ENCODE assay signal across 22 cellular contexts in genomic region chr10:43297534-43297933, GRCh38. TPM values are rescaled to one million over a fixed set of nuclear protein-coding genes. Genes with fewer than 3 reads are reported as not detected.
DNase-seq lines count a peak whose midpoint lies in the region; ATAC-seq and TF ChIP-seq lines count a peak whose summit lies in the region.
"Had no signal": no experiment of that assay in that cellular context is flagged by ENCODE, and none has a peak within 500 bp of the region (broad histone marks: within the 10 kb centered on the region; RNA-seq: fewer than 3 reads in every experiment).

No MANE protein-coding gene starts in this region.

- no peak for TF ChIP-seq CTCF in stomach (IDR thresholded peaks at IDR 0.05)

- ATAC-seq in CD4-positive, CD25-positive, alpha-beta regulatory T cell (ENCODE audit: low read depth in 2 of 2), result no peak
- ATAC-seq in activated T-helper 17 cell treated with anti-CD3 and anti-CD28 coated beads, Interleukin-2, amount 50 U/mL, for 72 hours (replicated peaks), result no peak
- ATAC-seq in HG02642 (IDR thresholded peaks at IDR 0.05; ENCODE audit: poor library complexity, unreplicated experiment), result no peak
- ATAC-seq: GM12878 had no signal

- CTCF ChIA-PET in CD4-positive, alpha-beta memory T cell (lab: Charles Lee; ENCODE audit: partially characterized antibody), result no interaction called here

- no peaks in the 10 kb centered on the region for H3K27me3 ChIP-seq in CD4-positive, CD25-positive, alpha-beta regulatory T cell (ENCODE audit: control insufficient read depth, insufficient read depth, low read length)
- no peaks in the 10 kb centered on the region for H3K27me3 ChIP-seq in CD4-positive, alpha-beta memory T cell (ENCODE audit: insufficient read depth, low read length)
- H3K27me3 ChIP-seq in stomach, result peaks cover 0 to 51% (median 10%) of the 10 kb centered on the region in 3 donors
- H3K27me3 ChIP-seq: BLaER1 had no signal

- H3K36me3 ChIP-seq in CD4-positive, CD25-positive, alpha-beta regulatory T cell (ENCODE audit: control insufficient read depth, insufficient read depth, low read length), result no peaks in the 10 kb centered on the region
- H3K36me3 ChIP-seq in CD4-positive, alpha-beta memory T cell (ENCODE audit: insufficient read depth, low read length), result no peaks in the 10 kb centered on the region
- no peaks in the 10 kb centered on the region for H3K36me3 ChIP-seq in stomach
- H3K36me3 ChIP-seq: BLaER1 had no signal

- DNase-seq in CD4-positive, CD25-positive, alpha-beta regulatory T cell, result no peak
- no peak for DNase-seq in CD4-positive, alpha-beta memory T cell
- DNase-seq in mesenteric fat pad (ENCODE audit: low spot score) (peak; percentile 62), stomach (no peak), cerebellar cortex (ENCODE audit: low spot score) (no peak)
- DNase-seq: Caco-2; CD4-positive, alpha-beta T cell; DMS 273 treated with DMSO at 0.1 percent for 48 hours; DMS79; EL; GDM1; GM23248; H7; HCEC 1CT had no signal

- H3K36me3 Mint-ChIP-seq in CD4-positive, CD25-positive, alpha-beta regulatory T cell, result no peaks in the 10 kb centered on the region
- H3K36me3 Mint-ChIP-seq in CD4-positive, alpha-beta memory T cell, result no peaks in the 10 kb centered on the region
- H3K36me3 Mint-ChIP-seq in activated T-helper 17 cell treated with anti-CD3 and anti-CD28 coated beads, Interleukin-2, amount 50 U/mL, for 72 hours (ENCODE audit: low read depth), result no peaks in the 10 kb centered on the region

- H3K9me3 Mint-ChIP-seq in CD4-positive, CD25-positive, alpha-beta regulatory T cell, result peaks cover 0 to 3% (median 1%) of the 10 kb centered on the region in 7 donors
- H3K9me3 Mint-ChIP-seq in CD4-positive, alpha-beta memory T cell, result peaks cover 0 to 4% (median under 1%) of the 10 kb centered on the region in 8 donors
- H3K9me3 Mint-ChIP-seq in activated T-helper 17 cell treated with anti-CD3 and anti-CD28 coated beads, Interleukin-2, amount 50 U/mL, for 72 hours, result no peaks in the 10 kb centered on the region

- H3K4me1 ChIP-seq in CD4-positive, CD25-positive, alpha-beta regulatory T cell (ENCODE audit: control insufficient read depth, insufficient read depth, low read length, poor library complexity, severe bottlenecking), result peaks cover 59% of the 10 kb centered on the region
- H3K4me1 ChIP-seq in CD4-positive, alpha-beta memory T cell (ENCODE audit: insufficient read depth, low read length), result peaks cover 73% of the 10 kb centered on the region
- H3K4me1 ChIP-seq in stomach, result peaks cover 0 to 11% (median 4%) of the 10 kb centered on the region in 4 donors

- H3K27ac ChIP-seq in CD4-positive, CD25-positive, alpha-beta regulatory T cell (ENCODE audit: insufficient read depth, low read length, poor library complexity, severe bottlenecking), result no peak overlapping the region
- no peak overlapping the region for H3K27ac ChIP-seq in CD4-positive, alpha-beta memory T cell (ENCODE audit: low read depth, low read length)
- no peak overlapping the region for H3K27ac ChIP-seq in stomach
- H3K27ac ChIP-seq: BLaER1, C4-2B, GM23248 had no signal

- TF ChIP-seq POLR2A in stomach (IDR thresholded peaks at IDR 0.05), result no peak

- no peaks in the 10 kb centered on the region for H3K9me3 ChIP-seq in CD4-positive, CD25-positive, alpha-beta regulatory T cell (ENCODE audit: control insufficient read depth in 2 of 2, low read length in 2 of 2)
- no peaks in the 10 kb centered on the region for H3K9me3 ChIP-seq in CD4-positive, alpha-beta memory T cell (ENCODE audit: control insufficient read depth in 1 of 2, low read length in 2 of 2)
- H3K9me3 ChIP-seq in stomach, result no peaks in the 10 kb centered on the region
- H3K9me3 ChIP-seq: Caco-2 had no signal

- peak overlapping the region; percentile 65 to 94 (median 87) for H3K27ac Mint-ChIP-seq in CD4-positive, CD25-positive, alpha-beta regulatory T cell
- peak overlapping the region; percentile 80 to 95 (median 86) for H3K27ac Mint-ChIP-seq in CD4-positive, alpha-beta memory T cell
- peak overlapping the region; percentile 23 for H3K27ac Mint-ChIP-seq in activated T-helper 17 cell treated with anti-CD3 and anti-CD28 coated beads, Interleukin-2, amount 50 U/mL, for 72 hours
- H3K27ac Mint-ChIP-seq: B cell; CD4-positive, alpha-beta T cell had no signal

- H3K27me3 Mint-ChIP-seq in CD4-positive, CD25-positive, alpha-beta regulatory T cell, result peaks cover 4% of the 10 kb centered on the region
- no peaks in the 10 kb centered on the region for H3K27me3 Mint-ChIP-seq in CD4-positive, alpha-beta memory T cell
- no peaks in the 10 kb centered on the region for H3K27me3 Mint-ChIP-seq in activated T-helper 17 cell treated with anti-CD3 and anti-CD28 coated beads, Interleukin-2, amount 50 U/mL, for 72 hours

- no peak for TF ChIP-seq EP300 in stomach (IDR thresholded peaks at IDR 0.05)

- POLR2A ChIA-PET in CD4-positive, alpha-beta memory T cell (lab: Charles Lee; ENCODE audit: partially characterized antibody), result interaction anchor here (0.6 to 1.2 kb wide), 3 partner anchors 10 to 52 kb away, joined by 3 to 4 read pairs (median 3); no protein-coding TSS in a partner anchor

- no peak overlapping the region for H3K4me3 ChIP-seq in CD4-positive, CD25-positive, alpha-beta regulatory T cell (ENCODE audit: low read depth, low read length)
- H3K4me3 ChIP-seq in CD4-positive, alpha-beta memory T cell (ENCODE audit: low read length in 2 of 2), result no peak overlapping the region
- H3K4me3 ChIP-seq in stomach, result no peak overlapping the region
- H3K4me3 ChIP-seq: BLaER1, GM12878, GM23248 had no signal

- H3K4me1 Mint-ChIP-seq in CD4-positive, CD25-positive, alpha-beta regulatory T cell, result peaks cover 32 to 92% (median 59%) of the 10 kb centered on the region in 4 donors
- peaks cover 56 to 99% (median 82%) of the 10 kb centered on the region in 4 donors for H3K4me1 Mint-ChIP-seq in CD4-positive, alpha-beta memory T cell
- H3K4me1 Mint-ChIP-seq in activated T-helper 17 cell treated with anti-CD3 and anti-CD28 coated beads, Interleukin-2, amount 50 U/mL, for 72 hours, result peaks cover 39% of the 10 kb centered on the region

- intact Hi-C loops in CD4-positive, alpha-beta memory T cell (cut with micrococcal nuclease), result no loop called here
- intact Hi-C loops in stomach (cut with DNase I; ENCODE audit: low total_unique reads), result loop anchor here (5.0 to 10.0 kb wide), 2 partner anchors 57 to 165 kb away; no protein-coding TSS in a partner anchor

- WGBS in stomach, 5 donors, result 91 to 95% (median 94%) methylated on average over 7 of the region's 7 CpGs

- peak overlapping the region in 2 of 4 donors; percentile 39 to 67 for H3K4me3 Mint-ChIP-seq in CD4-positive, CD25-positive, alpha-beta regulatory T cell
- H3K4me3 Mint-ChIP-seq in CD4-positive, alpha-beta memory T cell, result peak overlapping the region in 1 of 8 donors; percentile 13
- H3K4me3 Mint-ChIP-seq in activated T-helper 17 cell treated with anti-CD3 and anti-CD28 coated beads, Interleukin-2, amount 50 U/mL, for 72 hours, result no peak overlapping the region
- H3K4me3 Mint-ChIP-seq: B cell; CD4-positive, alpha-beta T cell had no signal

RNA-seq across cellular contexts. Expression of gene RASGEF1A, which starts 30.7 kb away (rescaled TPM):
- 0.91 TPM for total RNA-seq in CD4-positive, CD25-positive, alpha-beta regulatory T cell
- under 1 TPM; 0.16 to 0.41 (median 0.34) TPM for polyA plus RNA-seq in CD4-positive, CD25-positive, alpha-beta regulatory T cell
- total RNA-seq in CD4-positive, alpha-beta memory T cell, result 1 to 10 TPM; 6.5 to 7.4 TPM
- polyA plus RNA-seq in CD4-positive, alpha-beta memory T cell, result 1 to 10 TPM; 1.3 to 3.4 TPM
- total RNA-seq in activated T-helper 17 cell treated with anti-CD3 and anti-CD28 coated beads, Interleukin-2, amount 50 U/mL, for 72 hours, result 1 to 10 TPM; 2.1 to 2.5 TPM
- total RNA-seq in mesenteric fat pad (1.8 TPM), stomach (1 to 10 TPM in 1 of 5 donors, under 1 TPM in 2, not detected in 2; 0.55 to 2.9 (median 0.87) TPM)
- polyA plus RNA-seq in stomach, result under 1 TPM; 0.46 to 0.70 (median 0.68) TPM
- total RNA-seq: A172, A673 had no signal
- polyA plus RNA-seq: GM23248 had no signal

Comparison
In these comparisons a context has a peak if more than half of its experiments do, and no peak if none do; other contexts are left out.
1. H3K27ac Mint-ChIP-seq: peak in every context shown above with its lines; median percentile 87 in CD4-positive, CD25-positive, alpha-beta regulatory T cell; 86 in CD4-positive, alpha-beta memory T cell; 23 in activated T-helper 17 cell treated with anti-CD3 and anti-CD28 coated beads, Interleukin-2, amount 50 U/mL, for 72 hours.